ENCODE assay signal across 11 cellular contexts in genomic region chr7:158413962-158414961, GRCh38.
A peak's percentile ranks its signal among the peaks of the same experiment; 100 is the strongest.
DNase-seq lines count a peak whose midpoint lies in the region; ATAC-seq, FAIRE-seq and TF ChIP-seq lines count a peak whose summit lies in the region.
"Had no signal": no experiment of that assay in that cellular context is flagged by ENCODE, and none has a peak within 500 bp of the region (broad histone marks: within the 10 kb centered on the region; RNA-seq: fewer than 3 reads in every experiment).

No MANE protein-coding gene starts in this region.

- TF ChIP-seq CTCF in HFFc6 (IDR thresholded peaks at IDR 0.05) (no peak), H1 (IDR thresholded peaks at IDR 0.05; ENCODE audit: control extremely low read depth in 1 of 3, insufficient read depth in 1 of 3, low read depth in 1 of 3, low read length in 3 of 3) (peak in 2 of 3 experiments; percentile 31 to 32; a peak in 3 of 4 replicates), lower lobe of right lung (IDR thresholded peaks at IDR 0.05) (no peak)

- POLR2A ChIA-PET in H1 (lab: Charles Lee; ENCODE audit: partially characterized antibody): interaction anchor here (0.9 kb wide), 1 partner anchor 16 kb away, joined by 3 read pairs; no protein-coding TSS in a partner anchor

- H3K36me3 Mint-ChIP-seq in HFFc6 (ENCODE audit: low read depth): peaks cover 5% of the 10 kb centered on the region; the same call in 1 of the 2 replicates
- no peaks in the 10 kb centered on the region for H3K36me3 Mint-ChIP-seq in T-helper 17 cell (ENCODE audit: low read depth)

- H3K79me1 ChIP-seq in H1 (ENCODE audit: low read depth, low read length): no peaks in the 10 kb centered on the region

- no peaks in the 10 kb centered on the region for H3K79me2 ChIP-seq in H1 (ENCODE audit: control insufficient read depth in 1 of 2, insufficient read depth in 2 of 2, low read length in 2 of 2)

- no peak overlapping the region for H3K18ac ChIP-seq in H1 (ENCODE audit: extremely low read depth, low read length)

- WGBS in H1 (ENCODE audit: extremely low coverage in 1 of 2, insufficient coverage in 1 of 2, insufficient read length in 1 of 2, insufficient replicate concordance in 2 of 2, low coverage in 1 of 2, low lambda C conversion rate in 2 of 2, missing lambda C conversion rate in 1 of 2), 2 experiments: 88% methylated on average over 27 of the region's 29 CpGs; no CpG with 5 or more reads in 1 of the 2 experiments

- H2AK5ac ChIP-seq in H1 (ENCODE audit: low read depth, low read length): no peak overlapping the region

- no peak overlapping the region for H3K4me3 Mint-ChIP-seq in HFFc6
- H3K4me3 Mint-ChIP-seq in T-helper 17 cell: no peak overlapping the region
- H3K4me3 Mint-ChIP-seq in stimulated activated naive CD8-positive, alpha-beta T cell treated with anti-CD3 and anti-CD28 coated beads, Interleukin-15, amount 100 ng/mL, for 72 hours: no peak overlapping the region

- H3K36me3 ChIP-seq in H1 (ENCODE audit: control insufficient read depth in 2 of 4, insufficient read depth in 4 of 4, low read length in 3 of 4) (no peaks in the 10 kb centered on the region), lower lobe of right lung (no peaks in the 10 kb centered on the region)

- ATAC-seq in T-helper 17 cell: no peak
- no peak for ATAC-seq in GM19035 (IDR thresholded peaks at IDR 0.05; ENCODE audit: unreplicated experiment)
- no peak for ATAC-seq in stimulated activated naive CD8-positive, alpha-beta T cell treated with anti-CD3 and anti-CD28 coated beads, Interleukin-15, amount 100 ng/mL, for 72 hours
- no peak for ATAC-seq in lower lobe of right lung

- no peak for TF ChIP-seq EP300 in H1 (IDR thresholded peaks at IDR 0.05; ENCODE audit: borderline replicate concordance in 1 of 2, low read depth in 2 of 2, low read length in 2 of 2)

- intact Hi-C loops in posterior vena cava (cut with DNase I): no loop called here
- intact Hi-C loops in lower lobe of right lung (cut with DNase I): no loop called here

- no peaks in the 10 kb centered on the region for H3K23me2 ChIP-seq in H1 (ENCODE audit: low read depth, low read length)

- H4K5ac ChIP-seq in H1 (ENCODE audit: insufficient read length, low read depth, low read length): no peak overlapping the region

- H3K4me1 Mint-ChIP-seq in HFFc6 (ENCODE audit: low read depth): no peaks in the 10 kb centered on the region
- peaks cover 2% of the 10 kb centered on the region for H3K4me1 Mint-ChIP-seq in T-helper 17 cell
- H3K4me1 Mint-ChIP-seq in stimulated activated naive CD8-positive, alpha-beta T cell treated with anti-CD3 and anti-CD28 coated beads, Interleukin-15, amount 100 ng/mL, for 72 hours: no peaks in the 10 kb centered on the region

- no peak overlapping the region for H2BK15ac ChIP-seq in H1 (ENCODE audit: low read length)

- peak; percentile 33 to 42; a peak in 3 of 4 replicates for TF ChIP-seq RAD21 in H1 (IDR thresholded peaks at IDR 0.05 in 1 of 2, conservative IDR thresholded peaks at IDR 0.05 in 1 of 2; ENCODE audit: low read depth in 2 of 2, low read length in 2 of 2)

- H2AFZ ChIP-seq in H1 (ENCODE audit: low read length): no peak overlapping the region

- peaks cover 0 to 4% (median 0%) of the 10 kb centered on the region in 4 experiments; a peak in 2 of 7 replicates for H3K4me1 ChIP-seq in H1 (replicated peaks in 1 of 4; ENCODE audit: control insufficient read depth in 3 of 4, insufficient read depth in 4 of 4, low read length in 3 of 4)
- no peaks in the 10 kb centered on the region for H3K4me1 ChIP-seq in lower lobe of right lung

- no peaks in the 10 kb centered on the region for H4K20me1 ChIP-seq in H1 (replicated peaks in 1 of 2; ENCODE audit: control insufficient read depth in 1 of 2, insufficient read depth in 2 of 2, low read length in 2 of 2)

- no peak overlapping the region for H4K8ac ChIP-seq in H1 (ENCODE audit: extremely low read depth, insufficient read depth, low read length)

- H3K4me3 ChIP-seq in H1 (ENCODE audit: extremely low read depth in 1 of 4, insufficient read depth in 2 of 4, low read depth in 3 of 4, low read length in 4 of 4) (no peak overlapping the region), lower lobe of right lung (no peak overlapping the region)
- H3K4me3 ChIP-seq: SK-N-MC had no signal

- H3K27me3 Mint-ChIP-seq in HFFc6 (ENCODE audit: insufficient read depth) (peaks cover 9% of the 10 kb centered on the region), T-helper 17 cell (peaks cover 9% of the 10 kb centered on the region)
- peaks cover 19% of the 10 kb centered on the region for H3K27me3 Mint-ChIP-seq in stimulated activated naive CD8-positive, alpha-beta T cell treated with anti-CD3 and anti-CD28 coated beads, Interleukin-15, amount 100 ng/mL, for 72 hours

- H4K91ac ChIP-seq in H1 (replicated peaks; ENCODE audit: insufficient read length, low read length): no peak overlapping the region

- no peak overlapping the region for H3K14ac ChIP-seq in H1 (ENCODE audit: insufficient read length)

- H3K9me3 Mint-ChIP-seq in HFFc6: peaks cover 49% of the 10 kb centered on the region
- peaks cover 10 to 12% of the 10 kb centered on the region in 2 donors for H3K9me3 Mint-ChIP-seq in stimulated activated naive CD8-positive, alpha-beta T cell treated with anti-CD3 and anti-CD28 coated beads, Interleukin-15, amount 100 ng/mL, for 72 hours

- DNase-seq in HFFc6 (peak; percentile 0), NCI-H510A (lab: John Stamatoyannopoulos, UW) (peak; percentile 87), H1 (ENCODE audit: low read depth in 1 of 2, low spot score in 2 of 2) (no peak), posterior vena cava (ENCODE audit: low spot score) (peak; percentile 76), T-helper 17 cell (no peak), lower lobe of right lung (no peak)
- no peak for DNase-seq in stimulated activated naive CD8-positive, alpha-beta T cell treated with anti-CD3 and anti-CD28 coated beads, Interleukin-15, amount 100 ng/mL, for 72 hours
- DNase-seq: EL, NCI-H1694 had no signal

- no peak overlapping the region; the same call in 1 of the 2 replicates for H3K27ac Mint-ChIP-seq in HFFc6
- no peak overlapping the region for H3K27ac Mint-ChIP-seq in T-helper 17 cell
- H3K27ac Mint-ChIP-seq in stimulated activated naive CD8-positive, alpha-beta T cell treated with anti-CD3 and anti-CD28 coated beads, Interleukin-15, amount 100 ng/mL, for 72 hours: no peak overlapping the region

- H2BK20ac ChIP-seq in H1 (ENCODE audit: low read length): no peak overlapping the region

- no peak overlapping the region for H3K23ac ChIP-seq in H1 (ENCODE audit: insufficient read length)

- H3K4me2 ChIP-seq in H1 (ENCODE audit: insufficient read depth in 1 of 2, low read depth in 2 of 2, low read length in 2 of 2): no peak overlapping the region

- no peak overlapping the region for H3K4ac ChIP-seq in H1 (replicated peaks; ENCODE audit: insufficient read length, low read depth, low read length)

- CTCF ChIA-PET in H1 (lab: Charles Lee; ENCODE audit: partially characterized antibody): interaction anchor here (0.6 to 1.9 kb wide), 25 partner anchors 8 to 700 kb away, joined by 3 to 8 read pairs (median 3); no protein-coding TSS in a partner anchor

- H3K9me3 ChIP-seq in H1 (ENCODE audit: insufficient read depth in 2 of 2, low read depth in 1 of 2, low read length in 1 of 2) (peaks cover 14 to 24% of the 10 kb centered on the region in 2 experiments), T-helper 17 cell (ENCODE audit: control insufficient read depth, low read length, poor library complexity, severe bottlenecking) (peaks cover 2% of the 10 kb centered on the region), lower lobe of right lung (no peaks in the 10 kb centered on the region)

- no peak overlapping the region for H3K56ac ChIP-seq in H1 (replicated peaks; ENCODE audit: insufficient read length, low read depth, low read length)

- H3K27ac ChIP-seq in H1 (ENCODE audit: low read depth, low read length) (no peak overlapping the region), lower lobe of right lung (no peak overlapping the region)
- H3K27ac ChIP-seq: SK-N-MC had no signal

- TF ChIP-seq POLR2A in H1 (IDR thresholded peaks at IDR 0.05; ENCODE audit: control extremely low read depth in 1 of 2, low read depth in 2 of 2, low read length in 2 of 2): no peak

- H3K9ac ChIP-seq in H1 (replicated peaks in 1 of 4; ENCODE audit: extremely low read depth in 1 of 4, low read depth in 3 of 4, low read length in 3 of 4): no peak overlapping the region

- no peaks in the 10 kb centered on the region for H3K27me3 ChIP-seq in H1 (replicated peaks in 1 of 4; ENCODE audit: control insufficient read depth in 3 of 4, extremely low read depth in 1 of 4, insufficient read depth in 3 of 4, low read length in 3 of 4)
- no peaks in the 10 kb centered on the region for H3K27me3 ChIP-seq in lower lobe of right lung (ENCODE audit: low read depth)

- FAIRE-seq in H1 (lab: Jason Lieb, UNC): no peak

- no peak overlapping the region for H2BK120ac ChIP-seq in H1 (replicated peaks; ENCODE audit: low read depth, low read length)

- no peak overlapping the region for H2BK12ac ChIP-seq in H1 (ENCODE audit: low read depth, low read length)

- no peak overlapping the region for H2BK5ac ChIP-seq in H1 (ENCODE audit: low read depth, low read length)

TF ChIP-seq in H1, 55 proteins besides CTCF, POLR2A, EP300 and RAD21 (continues in another document):
- TF ChIP-seq EZH2 (IDR thresholded peaks at IDR 0.05; ENCODE audit: low read depth, low read length, severe bottlenecking): no peak
- TF ChIP-seq SIN3A (conservative IDR thresholded peaks at IDR 0.05 in 1 of 2, IDR thresholded peaks at IDR 0.05 in 1 of 2; ENCODE audit: low read depth in 1 of 2, low read length in 2 of 2): no peak
- no peak for TF ChIP-seq CHD1 (IDR thresholded peaks at IDR 0.05; ENCODE audit: low read depth, low read length)
- TF ChIP-seq CTBP2 (IDR thresholded peaks at IDR 0.05; ENCODE audit: borderline replicate concordance, insufficient read depth, insufficient read length, low read length): no peak
- TF ChIP-seq POLR2AphosphoS5 (IDR thresholded peaks at IDR 0.05; ENCODE audit: low read depth, low read length): no peak
- TF ChIP-seq BRCA1 (IDR thresholded peaks at IDR 0.05; ENCODE audit: low read depth, low read length): no peak
- TF ChIP-seq JUN (IDR thresholded peaks at IDR 0.05; ENCODE audit: low read depth, low read length): no peak
- TF ChIP-seq RXRA (IDR thresholded peaks at IDR 0.05; ENCODE audit: insufficient read depth, low read depth, low read length): no peak
- TF ChIP-seq BCL11A (IDR thresholded peaks at IDR 0.05; ENCODE audit: low read depth in 2 of 2, low read length in 2 of 2): no peak
- no peak for TF ChIP-seq TAF7 (optimal IDR thresholded peaks at IDR 0.05; ENCODE audit: borderline replicate concordance, low read depth, low read length)
- TF ChIP-seq POU5F1 (IDR thresholded peaks at IDR 0.05; ENCODE audit: low read depth, low read length): no peak
- no peak for TF ChIP-seq SP4 (IDR thresholded peaks at IDR 0.05; ENCODE audit: low read length)
- no peak for TF ChIP-seq SIRT6 (IDR thresholded peaks at IDR 0.05; ENCODE audit: low read length)
- TF ChIP-seq ATF3 (IDR thresholded peaks at IDR 0.05; ENCODE audit: insufficient read depth, low read depth, low read length): no peak

Comparison
In these comparisons a context has a peak if more than half of its experiments do, and no peak if none do; other contexts are left out.
1. DNase-seq: peak in HFFc6 (single experiment), NCI-H510A (single experiment) and posterior vena cava (single experiment); none in H1 (0 of 2), T-helper 17 cell (0 of 3), stimulated activated naive CD8-positive, alpha-beta T cell treated with anti-CD3 and anti-CD28 coated beads, Interleukin-15, amount 100 ng/mL, for 72 hours (0 of 2) and lower lobe of right lung (single experiment).
2. CTCF ChIP-seq: peak in H1 (2 of 3); none in HFFc6 (single experiment) and lower lobe of right lung (single experiment).